ENCODE assay signal across 16 cellular contexts in the genomic region with DNA sequence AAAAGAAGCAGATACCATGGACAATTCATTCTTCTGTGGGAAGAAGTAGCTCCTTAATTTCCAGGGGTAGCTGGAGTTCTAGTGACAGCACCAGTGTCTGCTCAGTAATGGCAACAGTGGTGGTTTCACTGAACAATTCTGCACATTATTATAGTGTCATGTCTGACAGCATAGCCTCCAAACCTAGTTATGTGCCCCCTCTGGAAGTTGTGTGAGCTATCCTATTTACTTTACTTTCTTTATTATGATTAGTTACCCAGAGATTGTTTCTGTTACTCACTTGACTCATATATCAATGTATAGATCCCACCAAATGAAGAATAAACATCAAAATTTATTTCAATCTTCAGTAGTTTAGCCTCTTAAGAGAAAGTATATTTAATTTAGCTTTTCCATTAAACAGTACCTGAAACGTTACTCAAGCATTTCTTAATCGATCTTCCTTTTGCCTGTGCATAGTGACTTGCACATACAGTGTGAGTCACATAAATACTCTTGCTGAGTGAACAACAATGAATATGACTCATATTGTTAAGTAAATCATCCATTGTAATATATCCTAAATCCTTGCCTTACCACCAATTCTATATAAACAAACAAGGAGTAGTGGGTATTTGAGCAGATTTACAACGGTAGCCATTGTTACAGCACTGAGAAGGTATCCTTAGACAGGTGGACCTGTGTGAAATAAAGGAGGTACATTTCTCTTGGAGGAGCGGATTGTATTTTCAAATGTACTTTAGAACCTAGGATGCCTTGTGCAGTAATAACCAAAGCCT.
DNase-seq lines count a peak whose midpoint lies in the region; FAIRE-seq and TF ChIP-seq lines count a peak whose summit lies in the region.
"Had no signal": no experiment of that assay in that cellular context is flagged by ENCODE, and none has a peak within 500 bp of the region (broad histone marks: within the 10 kb centered on the region; RNA-seq: fewer than 3 reads in every experiment).

No MANE protein-coding gene starts in this region.

- no TSS peak for BruUV-seq in MCF 10A (replicated peaks; lab: Mats Ljungman, UMichigan)

- FAIRE-seq in urothelium cell line (lab: Jason Lieb, UNC): peak; percentile 27

- no peak overlapping the region for H3K27ac ChIP-seq in breast epithelium
- H3K27ac ChIP-seq: upper lobe of left lung, VCaP had no signal

- H3K4me3 Mint-ChIP-seq in MCF 10A (ENCODE audit: unreplicated experiment): no peak overlapping the region
- H3K4me3 Mint-ChIP-seq: brain, naive B cell had no signal

- H3K36me3 ChIP-seq in breast epithelium: no peaks in the 10 kb centered on the region
- H3K36me3 ChIP-seq: upper lobe of left lung had no signal

- H3K4me3 ChIP-seq in breast epithelium: no peak overlapping the region
- H3K4me3 ChIP-seq: skin epidermis, upper lobe of left lung had no signal

- no peaks in the 10 kb centered on the region for H3K36me3 Mint-ChIP-seq in MCF 10A (ENCODE audit: insufficient read depth, unreplicated experiment)
- H3K36me3 Mint-ChIP-seq: brain, naive B cell had no signal

- H3K27ac Mint-ChIP-seq in MCF 10A (ENCODE audit: low read depth, unreplicated experiment): peak overlapping the region; percentile 65
- H3K27ac Mint-ChIP-seq: brain, naive B cell had no signal

- intact Hi-C loops in MCF 10A (cut with micrococcal nuclease) (no loop called here), breast epithelium (cut with DNase I; ENCODE audit: low total_unique reads) (no loop called here)

- TF ChIP-seq POLR2A in breast epithelium (IDR thresholded peaks at IDR 0.05): no peak

- no peaks in the 10 kb centered on the region for H3K27me3 ChIP-seq in breast epithelium
- H3K27me3 ChIP-seq: upper lobe of left lung had no signal

- peak; percentile 86 for DNase-seq in MCF 10A (ENCODE audit: unreplicated experiment)
- no peak for DNase-seq in breast epithelium (ENCODE audit: low spot score in 2 of 2)
- DNase-seq in amniotic epithelial cell (ENCODE audit: low read depth): peak; percentile 77
- peak; percentile 70 for DNase-seq in fibroblast of the conjunctiva (ENCODE audit: low read depth)
- peak; percentile 37 for DNase-seq in urothelium cell line (ENCODE audit: low spot score)
- DNase-seq in activated naive CD4-positive, alpha-beta T cell treated with anti-CD3 and anti-CD28 coated beads, Interleukin-2, amount 50 U/mL, for 16 hours: no peak
- no peak for DNase-seq in NCI-H526 treated with DMSO at 0.1 percent for 48 hours (lab: John Stamatoyannopoulos, UW)
- DNase-seq in activated CD4-positive, alpha-beta T cell treated with anti-CD3 and anti-CD28 coated beads, Interleukin-2, amount 50 U/mL, for 4 hours: no peak
- DNase-seq: 8988T; activated CD8-positive, alpha-beta memory T cell treated with anti-CD3 and anti-CD28 coated beads, Interleukin-2, amount 50 U/mL, for 4 hours; naive B cell; NCI-H2227 treated with DMSO at 0.1 percent for 48 hours; upper lobe of left lung had no signal

- H3K27me3 Mint-ChIP-seq in MCF 10A (ENCODE audit: insufficient read depth, unreplicated experiment): no peaks in the 10 kb centered on the region
- H3K27me3 Mint-ChIP-seq: brain had no signal

- CTCF ChIA-PET in MCF 10A (lab: Yijun Ruan, JAX): interaction anchor here (0.5 to 0.8 kb wide), 4 partner anchors 17 to 1207 kb away, joined by 3 to 5 read pairs (median 3); no protein-coding TSS in a partner anchor

- TF ChIP-seq CTCF in MCF 10A (IDR thresholded peaks at IDR 0.05; ENCODE audit: unreplicated experiment) (no peak), breast epithelium (IDR thresholded peaks at IDR 0.05) (no peak)

- H3K4me1 Mint-ChIP-seq in MCF 10A (ENCODE audit: insufficient read depth, unreplicated experiment): peaks cover 13% of the 10 kb centered on the region
- H3K4me1 Mint-ChIP-seq: naive B cell had no signal

- H3K4me1 ChIP-seq in breast epithelium: no peaks in the 10 kb centered on the region
- H3K4me1 ChIP-seq: upper lobe of left lung had no signal

- POLR2A ChIA-PET in MCF 10A (lab: Yijun Ruan, JAX): interaction anchor here (0.6 to 1.7 kb wide), 6 partner anchors 10 to 1013 kb away, joined by 3 to 7 read pairs (median 4); no protein-coding TSS in a partner anchor

- H3K9me3 Mint-ChIP-seq in MCF 10A (ENCODE audit: unreplicated experiment): no peaks in the 10 kb centered on the region

- H3K9me3 ChIP-seq in breast epithelium: no peaks in the 10 kb centered on the region
- H3K9me3 ChIP-seq: upper lobe of left lung had no signal

Comparison
In these comparisons a context has a peak if more than half of its experiments do, and no peak if none do; other contexts are left out.
1. DNase-seq: peak in MCF 10A (single experiment), amniotic epithelial cell (single experiment), fibroblast of the conjunctiva (single experiment) and urothelium cell line (single experiment); none in breast epithelium (0 of 2), activated naive CD4-positive, alpha-beta T cell treated with anti-CD3 and anti-CD28 coated beads, Interleukin-2, amount 50 U/mL, for 16 hours (single experiment), NCI-H526 treated with DMSO at 0.1 percent for 48 hours (single experiment) and activated CD4-positive, alpha-beta T cell treated with anti-CD3 and anti-CD28 coated beads, Interleukin-2, amount 50 U/mL, for 4 hours (0 of 2).